17 cellular contexts compared by ENCODE assay signal in genomic region chr1:165605246-165605645, GRCh38. TPM values are rescaled to one million over a fixed set of nuclear protein-coding genes. Genes with fewer than 3 reads are reported as not detected.
DNase-seq lines count a peak whose midpoint lies in the region; ATAC-seq and TF ChIP-seq lines count a peak whose summit lies in the region.
"Had no signal": no experiment of that assay in that cellular context is flagged by ENCODE, and none has a peak within 500 bp of the region (broad histone marks: within the 10 kb centered on the region; RNA-seq: fewer than 3 reads in every experiment).

No MANE protein-coding gene starts in this region.

- no peaks in the 10 kb centered on the region for H3K4me1 ChIP-seq in foreskin keratinocyte
- H3K4me1 ChIP-seq: A549, Caco-2 had no signal

- DNase-seq in NCI-H146 (lab: John Stamatoyannopoulos, UW) (peak; percentile 9), NCI-H146 treated with DMSO at 0.1 percent for 48 hours (lab: John Stamatoyannopoulos, UW; ENCODE audit: unreplicated experiment) (no peak), NCI-H69 (lab: John Stamatoyannopoulos, UW) (peak; percentile 41), foreskin keratinocyte (no peak), NCI-H748 (lab: John Stamatoyannopoulos, UW; ENCODE audit: unreplicated experiment) (no peak), NCI-H748 treated with DMSO at 0.1 percent for 48 hours (lab: John Stamatoyannopoulos, UW) (no peak)
- DNase-seq: AML-193; Caco-2; Calu3; CD4-positive, alpha-beta T cell; CD8-positive, alpha-beta T cell; DMS79 treated with DMSO at 0.1 percent for 48 hours; GF-D8 had no signal

- H3K27ac ChIP-seq in foreskin keratinocyte = no peak overlapping the region
- H3K27ac ChIP-seq: 22Rv1; A549; BLaER1 treated with 17β-estradiol and CSF1 and Interleukin-3, amounts not matched to agents 10 nM and 100 nM; C4-2B had no signal

- no peaks in the 10 kb centered on the region for H3K27me3 ChIP-seq in foreskin keratinocyte
- H3K27me3 ChIP-seq: BLaER1 treated with 17β-estradiol and CSF1 and Interleukin-3, amounts not matched to agents 10 nM and 100 nM had no signal

- TF ChIP-seq CTCF in foreskin keratinocyte (conservative IDR thresholded peaks at IDR 0.05) = no peak

- peak; percentile 14 for ATAC-seq in foreskin keratinocyte
- ATAC-seq: A549; CD8-positive, alpha-beta T cell had no signal

RNA-seq across cellular contexts. Expression of gene MGST3, which starts 25.8 kb away (rescaled TPM):
- total RNA-seq in foreskin keratinocyte = 129 and 158 TPM in 2 replicates
- polyA plus RNA-seq in foreskin keratinocyte = 181 and 225 TPM in 2 replicates

Comparison
In these comparisons a context has a peak if more than half of its experiments do, and no peak if none do; other contexts are left out.
1. DNase-seq: peak in NCI-H146 (single experiment) and NCI-H69 (single experiment); none in NCI-H146 treated with DMSO at 0.1 percent for 48 hours (single experiment), foreskin keratinocyte (0 of 2), NCI-H748 (single experiment) and NCI-H748 treated with DMSO at 0.1 percent for 48 hours (single experiment).